In the genomic region with DNA sequence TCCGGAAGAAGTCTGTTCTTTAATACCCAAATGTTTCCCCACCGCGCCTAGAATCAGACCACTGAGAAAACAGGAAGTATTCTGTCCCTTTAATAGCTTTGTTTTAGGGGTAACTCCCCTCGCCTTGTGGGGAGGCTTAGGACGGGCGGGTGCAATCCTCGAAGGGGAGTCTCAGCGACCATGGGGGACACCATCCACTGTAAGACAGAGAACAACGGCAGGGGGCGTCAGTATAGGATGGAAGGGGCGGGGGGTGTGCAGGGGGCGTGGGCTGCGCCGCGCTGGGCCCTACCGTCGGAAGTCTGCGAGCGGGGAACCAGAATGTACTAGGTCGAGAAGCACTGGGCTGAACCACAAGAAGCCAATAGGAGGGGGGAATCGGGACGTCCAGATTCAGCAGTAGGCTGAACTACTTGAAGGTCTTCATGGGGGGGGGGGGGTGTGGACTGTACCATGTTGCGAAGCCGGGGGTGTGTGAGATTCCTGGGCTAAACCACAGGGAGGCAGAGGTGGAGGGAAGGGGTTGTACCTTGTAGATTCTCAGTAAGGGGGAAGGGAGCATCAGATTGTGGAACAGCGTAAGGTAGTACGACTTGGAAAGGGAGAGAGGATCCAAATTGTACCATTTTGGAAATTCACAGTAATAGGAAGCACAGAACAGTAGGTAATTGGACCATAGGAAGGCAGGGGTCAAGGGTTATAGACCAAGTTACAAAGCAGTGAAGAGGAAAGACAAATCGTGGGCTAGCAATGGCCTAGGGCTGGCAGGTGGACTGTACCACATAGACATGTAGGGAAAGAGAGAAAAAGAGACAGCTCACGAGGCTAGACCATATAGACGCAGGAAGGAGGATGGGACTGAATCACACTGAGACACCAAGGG, we compare ENCODE assay signal across 1 cellular context.
TF ChIP-seq lines count a peak whose summit lies in the region.

No MANE protein-coding gene starts in this region.

TF ChIP-seq in K562, 482 proteins besides CTCF, POLR2A, EP300 and RAD21 (continued from another document and continues in another):
- TF ChIP-seq RREB1 (CRISPR knock-in tag; IDR thresholded peaks at IDR 0.05): no peak
- TF ChIP-seq SMARCB1 (IDR thresholded peaks at IDR 0.05; ENCODE audit: insufficient read length, low read depth): no peak
- TF ChIP-seq TFAP4 (CRISPR knock-in tag; IDR thresholded peaks at IDR 0.05; ENCODE audit: borderline replicate concordance): no peak
- no peak for TF ChIP-seq ARID2 (IDR thresholded peaks at IDR 0.05)
- TF ChIP-seq CC2D1A (IDR thresholded peaks at IDR 0.05): no peak; the same call in 1 of the 2 replicates
- TF ChIP-seq ZKSCAN8 (CRISPR knock-in tag; IDR thresholded peaks at IDR 0.05): no peak
- TF ChIP-seq PRDM10 (IDR thresholded peaks at IDR 0.05; ENCODE audit: partially characterized antibody): peak; percentile 99
- no peak for TF ChIP-seq FOXA3 (CRISPR knock-in tag; conservative IDR thresholded peaks at IDR 0.05 in 1 of 2, IDR thresholded peaks at IDR 0.05 in 1 of 2)
- TF ChIP-seq E2F3 (CRISPR knock-in tag; IDR thresholded peaks at IDR 0.05): no peak
- TF ChIP-seq CGGBP1 (CRISPR knock-in tag; IDR thresholded peaks at IDR 0.05): no peak
- TF ChIP-seq ZNF76 (CRISPR knock-in tag; IDR thresholded peaks at IDR 0.05; ENCODE audit: borderline replicate concordance): no peak
- TF ChIP-seq MAZ (CRISPR knock-in tag; conservative IDR thresholded peaks at IDR 0.05 in 1 of 2, IDR thresholded peaks at IDR 0.05 in 1 of 2): no peak
- no peak for TF ChIP-seq RBM15 (IDR thresholded peaks at IDR 0.05; ENCODE audit: insufficient read depth, low read length)
- no peak for TF ChIP-seq ZBTB12 (CRISPR knock-in tag; IDR thresholded peaks at IDR 0.05)
- TF ChIP-seq KLF1 (tag; IDR thresholded peaks at IDR 0.05): no peak
- peak; percentile 67 for TF ChIP-seq ZBTB40 (IDR thresholded peaks at IDR 0.05)
- no peak for TF ChIP-seq ZBTB40 (CRISPR knock-in tag; IDR thresholded peaks at IDR 0.05)
- TF ChIP-seq TAF7 (tag; IDR thresholded peaks at IDR 0.05): 0 out of 2 replicates have a peak, but pooled peaks have one; percentile 8
- TF ChIP-seq, protein P1, sequence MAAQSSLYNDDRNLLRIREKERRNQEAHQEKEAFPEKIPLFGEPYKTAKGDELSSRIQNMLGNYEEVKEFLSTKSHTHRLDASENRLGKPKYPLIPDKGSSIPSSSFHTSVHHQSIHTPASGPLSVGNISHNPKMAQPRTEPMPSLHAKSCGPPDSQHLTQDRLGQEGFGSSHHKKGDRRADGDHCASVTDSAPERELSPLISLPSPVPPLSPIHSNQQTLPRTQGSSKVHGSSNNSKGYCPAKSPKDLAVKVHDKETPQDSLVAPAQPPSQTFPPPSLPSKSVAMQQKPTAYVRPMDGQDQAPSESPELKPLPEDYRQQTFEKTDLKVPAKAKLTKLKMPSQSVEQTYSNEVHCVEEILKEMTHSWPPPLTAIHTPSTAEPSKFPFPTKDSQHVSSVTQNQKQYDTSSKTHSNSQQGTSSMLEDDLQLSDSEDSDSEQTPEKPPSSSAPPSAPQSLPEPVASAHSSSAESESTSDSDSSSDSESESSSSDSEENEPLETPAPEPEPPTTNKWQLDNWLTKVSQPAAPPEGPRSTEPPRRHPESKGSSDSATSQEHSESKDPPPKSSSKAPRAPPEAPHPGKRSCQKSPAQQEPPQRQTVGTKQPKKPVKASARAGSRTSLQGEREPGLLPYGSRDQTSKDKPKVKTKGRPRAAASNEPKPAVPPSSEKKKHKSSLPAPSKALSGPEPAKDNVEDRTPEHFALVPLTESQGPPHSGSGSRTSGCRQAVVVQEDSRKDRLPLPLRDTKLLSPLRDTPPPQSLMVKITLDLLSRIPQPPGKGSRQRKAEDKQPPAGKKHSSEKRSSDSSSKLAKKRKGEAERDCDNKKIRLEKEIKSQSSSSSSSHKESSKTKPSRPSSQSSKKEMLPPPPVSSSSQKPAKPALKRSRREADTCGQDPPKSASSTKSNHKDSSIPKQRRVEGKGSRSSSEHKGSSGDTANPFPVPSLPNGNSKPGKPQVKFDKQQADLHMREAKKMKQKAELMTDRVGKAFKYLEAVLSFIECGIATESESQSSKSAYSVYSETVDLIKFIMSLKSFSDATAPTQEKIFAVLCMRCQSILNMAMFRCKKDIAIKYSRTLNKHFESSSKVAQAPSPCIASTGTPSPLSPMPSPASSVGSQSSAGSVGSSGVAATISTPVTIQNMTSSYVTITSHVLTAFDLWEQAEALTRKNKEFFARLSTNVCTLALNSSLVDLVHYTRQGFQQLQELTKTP (IDR thresholded peaks at IDR 0.05; ENCODE audit: low read depth in 1 of 2, partially characterized antibody in 2 of 2): no peak
- peak; percentile 43 for TF ChIP-seq TBP (optimal IDR thresholded peaks at IDR 0.05; ENCODE audit: low read depth, low read length)
